8 cellular contexts compared by ENCODE assay signal in genomic region chr2:110609843-110610612, GRCh38. TPM values are rescaled to one million over a fixed set of nuclear protein-coding genes. Genes with fewer than 3 reads are reported as not detected.
DNase-seq lines count a peak whose midpoint lies in the region; ATAC-seq and TF ChIP-seq lines count a peak whose summit lies in the region.
"Not testable (repeated sequence)": the region's sequence is repeated elsewhere in the genome, so short reads cannot be mapped to it uniquely, and the experiment has no call there.

No MANE protein-coding gene starts in this region.

- peak overlapping the region; percentile 20 for H3K4me3 ChIP-seq in cardiac muscle cell
- not testable (repeated sequence) for H3K4me3 ChIP-seq in lower lobe of right lung; aorta (ENCODE audit: low read length in 2 of 2)

- intact Hi-C loops in lower lobe of right lung (cut with DNase I); sciatic nerve (cut with DNase I); aorta (cut with DNase I): not testable (repeated sequence)

- H3K9me3 Mint-ChIP-seq in activated naive CD8-positive, alpha-beta T cell treated with anti-CD3 and anti-CD28 coated beads, Interleukin-2, amount 50 U/mL, for 24 hours: not testable (repeated sequence)

- H3K27ac ChIP-seq in cardiac muscle cell; lower lobe of right lung; aorta (ENCODE audit: low read depth in 1 of 2, low read length in 2 of 2): not testable (repeated sequence)

- not testable (repeated sequence) for DNase-seq in activated naive CD8-positive, alpha-beta T cell treated with anti-CD3 and anti-CD28 coated beads, Interleukin-2, amount 50 U/mL, for 24 hours; cardiac muscle cell (ENCODE audit: low read depth in 1 of 2, low spot score in 1 of 2); lower lobe of right lung; sciatic nerve (ENCODE audit: low spot score); aorta

- not testable (repeated sequence) for H3K4me1 ChIP-seq in cardiac muscle cell (ENCODE audit: low read depth); lower lobe of right lung; aorta (ENCODE audit: control insufficient read depth in 1 of 2, insufficient read depth in 2 of 2, low read length in 2 of 2)

- H3K27me3 Mint-ChIP-seq in activated naive CD8-positive, alpha-beta T cell treated with anti-CD3 and anti-CD28 coated beads, Interleukin-2, amount 50 U/mL, for 24 hours: not testable (repeated sequence)

- WGBS in aorta, 2 donors: 0 to 3% methylated on average over 2 to 26 of the region's 45 CpGs

- not testable (repeated sequence) for H3K4me1 Mint-ChIP-seq in activated naive CD8-positive, alpha-beta T cell treated with anti-CD3 and anti-CD28 coated beads, Interleukin-2, amount 50 U/mL, for 24 hours

- TF ChIP-seq CTCF in cardiac muscle cell (IDR thresholded peaks at IDR 0.05; ENCODE audit: low read depth, low read length); lower lobe of right lung (IDR thresholded peaks at IDR 0.05): not testable (repeated sequence)

- H3K4me3 Mint-ChIP-seq in activated naive CD8-positive, alpha-beta T cell treated with anti-CD3 and anti-CD28 coated beads, Interleukin-2, amount 50 U/mL, for 24 hours: not testable (repeated sequence)

- not testable (repeated sequence) for H3K27ac Mint-ChIP-seq in activated naive CD8-positive, alpha-beta T cell treated with anti-CD3 and anti-CD28 coated beads, Interleukin-2, amount 50 U/mL, for 24 hours

- not testable (repeated sequence) for H3K9me3 ChIP-seq in cardiac muscle cell (ENCODE audit: low read depth); lower lobe of right lung; aorta (ENCODE audit: control insufficient read depth, low read length)

- ATAC-seq in GM19035 (IDR thresholded peaks at IDR 0.05; ENCODE audit: unreplicated experiment) (peak; percentile 46), HG03045 (IDR thresholded peaks at IDR 0.05; ENCODE audit: unreplicated experiment) (peak; percentile 35), lower lobe of right lung (peak; percentile 63 to 65), sciatic nerve (peak; percentile 55), aorta (ENCODE audit: low FRiP score) (peak; percentile 55)
- peak; percentile 36 to 44 for ATAC-seq in activated CD4-positive, CD25-positive, alpha-beta regulatory T cell treated with anti-CD3 and anti-CD28 coated beads, Interleukin-2, amount 50 U/mL, for 24 hours
- ATAC-seq in activated naive CD8-positive, alpha-beta T cell treated with anti-CD3 and anti-CD28 coated beads, Interleukin-2, amount 50 U/mL, for 24 hours: peak; percentile 34

- not testable (repeated sequence) for H3K36me3 Mint-ChIP-seq in activated naive CD8-positive, alpha-beta T cell treated with anti-CD3 and anti-CD28 coated beads, Interleukin-2, amount 50 U/mL, for 24 hours (ENCODE audit: low read depth)

- H3K27me3 ChIP-seq in cardiac muscle cell; lower lobe of right lung (ENCODE audit: low read depth); aorta (ENCODE audit: control insufficient read depth in 1 of 2, insufficient read depth in 2 of 2, low read length in 1 of 2): not testable (repeated sequence)

- not testable (repeated sequence) for H3K36me3 ChIP-seq in cardiac muscle cell; lower lobe of right lung; aorta (ENCODE audit: control insufficient read depth in 1 of 2, insufficient read depth in 2 of 2, low read length in 1 of 2)

RNA-seq across cellular contexts. Expression of gene RGPD6, which starts 33.0 kb away (rescaled TPM):
- total RNA-seq in cardiac muscle cell (33.9 and 59.7 TPM in 2 replicates), lower lobe of right lung (23.9 TPM), sciatic nerve (34.8 TPM), aorta (10 to 100 TPM; 42.8 to 79.1 TPM)
- polyA plus RNA-seq in cardiac muscle cell (28.5 and 36.1 TPM in 2 replicates), aorta (10 to 100 TPM in 1 of 2 donors, 1 to 10 TPM in 1; 7.8 to 11.5 TPM)
